Comparison of ENCODE assay signal across 24 cellular contexts in genomic region chr1:24177161-24177560, GRCh38. TPM values are rescaled to one million over a fixed set of nuclear protein-coding genes. Genes with fewer than 3 reads are reported as not detected.
"Had no signal": no experiment of that assay in that cellular context is flagged by ENCODE, and none has a peak within 500 bp of the region (broad histone marks: within the 10 kb centered on the region; RNA-seq: fewer than 3 reads in every experiment).

No MANE protein-coding gene starts in this region.

- ATAC-seq: activated CD4-positive, alpha-beta T cell treated with anti-CD3 and anti-CD28 coated beads for 36 hours; activated CD8-positive, alpha-beta T cell treated with anti-CD3 and anti-CD28 coated beads for 36 hours; activated T-cell treated with anti-CD3 and anti-CD28 coated beads, Interleukin-2, amount 50 U/mL, for 72 hours had no signal

- H3K9me3 ChIP-seq: adrenal gland had no signal

- H3K9me3 Mint-ChIP-seq: activated CD8-positive, alpha-beta T cell treated with anti-CD3 and anti-CD28 coated beads for 36 hours; activated naive CD8-positive, alpha-beta T cell treated with anti-CD3 and anti-CD28 coated beads, Interleukin-2, amount 10 ng/mL, durations not matched to agents 7 days and 5 days; activated T-cell treated with anti-CD3 and anti-CD28 coated beads, Interleukin-2, amount 50 U/mL, for 72 hours had no signal

- H3K4me1 ChIP-seq: adrenal gland had no signal

- DNase-seq: activated CD4-positive, alpha-beta T cell treated with anti-CD3 and anti-CD28 coated beads for 36 hours; activated CD4-positive, alpha-beta T cell treated with anti-CD3 and anti-CD28 coated beads, Interleukin-2, amount 50 U/mL, for 1 hour; activated CD8-positive, alpha-beta memory T cell treated with anti-CD3 and anti-CD28 coated beads, Interleukin-2, amount 50 U/mL, for 4 hours; activated CD8-positive, alpha-beta T cell treated with anti-CD3 and anti-CD28 coated beads for 36 hours; activated naive CD4-positive, alpha-beta T cell treated with anti-CD3 and anti-CD28 coated beads, Interleukin-2, amount 50 U/mL, for 16 hours; activated naive CD8-positive, alpha-beta T cell treated with anti-CD3 and anti-CD28 coated beads, Interleukin-2, amount 10 ng/mL, durations not matched to agents 7 days and 5 days; activated T-cell treated with anti-CD3 and anti-CD28 coated beads, Interleukin-2, amount 50 U/mL, for 72 hours; adrenal gland; anterior cingulate cortex; NCI-H1048; NCI-H1694; NCI-H2029; NCI-H446; NCI-H526 treated with DMSO at 0.1 percent for 48 hours; NCI-H82; NK-92 treated with Interleukin-12 subunit alpha and Interleukin-12 subunit beta, amount 100 ng/mL, for 24 hours; PC-9; T-helper 1 cell had no signal

- H3K4me2 ChIP-seq: PC-9 had no signal

- H3K27me3 ChIP-seq: adrenal gland had no signal

- H2AFZ ChIP-seq: PC-9 had no signal

- H3K27ac ChIP-seq: adrenal gland, coronary artery, PC-9, SK-N-MC, VCaP had no signal

- H3K4me3 ChIP-seq: adrenal gland, coronary artery, PC-9, SK-N-MC had no signal

- H3K4me1 Mint-ChIP-seq: activated CD4-positive, alpha-beta T cell treated with anti-CD3 and anti-CD28 coated beads for 36 hours had no signal

- H3K4me3 Mint-ChIP-seq: activated CD4-positive, alpha-beta T cell treated with anti-CD3 and anti-CD28 coated beads for 36 hours; activated CD8-positive, alpha-beta T cell treated with anti-CD3 and anti-CD28 coated beads for 36 hours; activated naive CD8-positive, alpha-beta T cell treated with anti-CD3 and anti-CD28 coated beads, Interleukin-2, amount 10 ng/mL, durations not matched to agents 7 days and 5 days; activated T-cell treated with anti-CD3 and anti-CD28 coated beads, Interleukin-2, amount 50 U/mL, for 72 hours had no signal

- H3K27ac Mint-ChIP-seq: activated CD4-positive, alpha-beta T cell treated with anti-CD3 and anti-CD28 coated beads for 36 hours; activated CD8-positive, alpha-beta T cell treated with anti-CD3 and anti-CD28 coated beads for 36 hours; activated naive CD8-positive, alpha-beta T cell treated with anti-CD3 and anti-CD28 coated beads, Interleukin-2, amount 10 ng/mL, durations not matched to agents 7 days and 5 days; activated T-cell treated with anti-CD3 and anti-CD28 coated beads, Interleukin-2, amount 50 U/mL, for 72 hours had no signal

- H3K27me3 Mint-ChIP-seq: activated CD4-positive, alpha-beta T cell treated with anti-CD3 and anti-CD28 coated beads for 36 hours; activated CD8-positive, alpha-beta T cell treated with anti-CD3 and anti-CD28 coated beads for 36 hours; activated naive CD8-positive, alpha-beta T cell treated with anti-CD3 and anti-CD28 coated beads, Interleukin-2, amount 10 ng/mL, durations not matched to agents 7 days and 5 days had no signal

- H3K36me3 ChIP-seq: adrenal gland had no signal

RNA-seq across cellular contexts. Expression of gene IFNLR1, which starts 9.9 kb away (rescaled TPM):
- total RNA-seq: LHCN-M2 had no signal

RNA-seq across cellular contexts. Expression of gene IL22RA1, which starts 34.2 kb away (rescaled TPM):
- total RNA-seq: activated CD4-positive, alpha-beta T cell treated with anti-CD3 and anti-CD28 coated beads for 36 hours; activated CD8-positive, alpha-beta T cell treated with anti-CD3 and anti-CD28 coated beads for 36 hours; activated T-cell treated with anti-CD3 and anti-CD28 coated beads, Interleukin-2, amount 50 U/mL, for 72 hours; cerebellum; LHCN-M2; T-helper 2 cell treated with Interferon-gamma antibody and Interleukin-4, amounts not matched to agents 100 ng/mL and 5 ng/mL, for 36 hours had no signal
